Comparison of ENCODE assay signal across 8 cellular contexts in genomic region chr1:175887981-175888428, GRCh38.
DNase-seq lines count a peak whose midpoint lies in the region; ATAC-seq and TF ChIP-seq lines count a peak whose summit lies in the region.

No MANE protein-coding gene starts in this region.

- H3K27me3 Mint-ChIP-seq in activated CD4-positive, alpha-beta T cell treated with anti-CD3 and anti-CD28 coated beads for 36 hours: peaks cover 4% of the 10 kb centered on the region
- peaks cover 9% of the 10 kb centered on the region for H3K27me3 Mint-ChIP-seq in T-helper 17 cell
- H3K27me3 Mint-ChIP-seq in mesothelial cell of epicardium (ENCODE audit: low read depth): peaks cover 21% of the 10 kb centered on the region

- intact Hi-C loops in activated CD4-positive, alpha-beta T cell treated with anti-CD3 and anti-CD28 coated beads for 36 hours (cut with DNase I, micrococcal nuclease): no loop called here

- CTCF ChIA-PET in activated CD4-positive, alpha-beta T cell treated with anti-CD3 and anti-CD28 coated beads for 36 hours (lab: Charles Lee): interaction anchor here (0.8 to 1.4 kb wide), 3 partner anchors 9 to 187 kb away, joined by 4 to 5 read pairs (median 5); no protein-coding TSS in a partner anchor

- H3K27ac Mint-ChIP-seq in activated CD4-positive, alpha-beta T cell treated with anti-CD3 and anti-CD28 coated beads for 36 hours: no peak overlapping the region
- H3K27ac Mint-ChIP-seq in T-helper 17 cell (no peak overlapping the region), mesothelial cell of epicardium (no peak overlapping the region)

- DNase-seq in activated CD4-positive, alpha-beta T cell treated with anti-CD3 and anti-CD28 coated beads for 36 hours: peak; percentile 59
- no peak for DNase-seq in activated CD4-positive, alpha-beta T cell treated with anti-CD3 and anti-CD28 coated beads, Interleukin-2, amount 50 U/mL, for 4 hours
- peak; percentile 18 for DNase-seq in LNCaP clone FGC (ENCODE audit: low read depth)
- no peak for DNase-seq in T-helper 17 cell
- peak in 1 of 2 experiments; percentile 71 for DNase-seq in mesothelial cell of epicardium (ENCODE audit: low spot score in 2 of 2, unreplicated experiment in 2 of 2)
- peak; percentile 51 for DNase-seq in ureter (ENCODE audit: low spot score)

- no peaks in the 10 kb centered on the region for H3K36me3 Mint-ChIP-seq in activated CD4-positive, alpha-beta T cell treated with anti-CD3 and anti-CD28 coated beads for 36 hours (ENCODE audit: low read depth)
- H3K36me3 Mint-ChIP-seq in T-helper 17 cell (ENCODE audit: low read depth): no peaks in the 10 kb centered on the region
- no peaks in the 10 kb centered on the region for H3K36me3 Mint-ChIP-seq in mesothelial cell of epicardium

- H3K4me3 Mint-ChIP-seq in activated CD4-positive, alpha-beta T cell treated with anti-CD3 and anti-CD28 coated beads for 36 hours: no peak overlapping the region
- H3K4me3 Mint-ChIP-seq in T-helper 17 cell: no peak overlapping the region
- H3K4me3 Mint-ChIP-seq in mesothelial cell of epicardium: no peak overlapping the region

- no peaks in the 10 kb centered on the region for H3K9me3 Mint-ChIP-seq in activated CD4-positive, alpha-beta T cell treated with anti-CD3 and anti-CD28 coated beads for 36 hours (ENCODE audit: low read depth)
- no peaks in the 10 kb centered on the region for H3K9me3 Mint-ChIP-seq in mesothelial cell of epicardium

- no peaks in the 10 kb centered on the region for H3K4me1 Mint-ChIP-seq in activated CD4-positive, alpha-beta T cell treated with anti-CD3 and anti-CD28 coated beads for 36 hours
- H3K4me1 Mint-ChIP-seq in T-helper 17 cell: no peaks in the 10 kb centered on the region
- peaks cover 6% of the 10 kb centered on the region for H3K4me1 Mint-ChIP-seq in mesothelial cell of epicardium

- TF ChIP-seq CTCF in LNCaP clone FGC (IDR thresholded peaks at IDR 0.05; ENCODE audit: control insufficient read depth, extremely low read depth, insufficient read depth): peak; percentile 81
- peak; percentile 79 for TF ChIP-seq CTCF in mesothelial cell of epicardium (IDR thresholded peaks at IDR 0.05; ENCODE audit: unreplicated experiment)

- no peak overlapping the region for H3K4me3 ChIP-seq in LNCaP clone FGC (ENCODE audit: low read depth, low read length)

- no peaks in the 10 kb centered on the region for H3K9me3 ChIP-seq in T-helper 17 cell (ENCODE audit: control insufficient read depth, low read length, poor library complexity, severe bottlenecking)

- peak; percentile 87 for ATAC-seq in activated CD4-positive, alpha-beta T cell treated with anti-CD3 and anti-CD28 coated beads for 36 hours
- ATAC-seq in GM21786 (IDR thresholded peaks at IDR 0.05; ENCODE audit: unreplicated experiment) (peak; percentile 92), T-helper 17 cell (peak; percentile 44), esophagus mucosa (peak; percentile 78)

- POLR2A ChIA-PET in activated CD4-positive, alpha-beta T cell treated with anti-CD3 and anti-CD28 coated beads for 36 hours (lab: Charles Lee): no interaction called here

Comparison
In these comparisons a context has a peak if more than half of its experiments do, and no peak if none do; other contexts are left out.
1. DNase-seq: peak in activated CD4-positive, alpha-beta T cell treated with anti-CD3 and anti-CD28 coated beads for 36 hours (single experiment), LNCaP clone FGC (single experiment) and ureter (single experiment); none in activated CD4-positive, alpha-beta T cell treated with anti-CD3 and anti-CD28 coated beads, Interleukin-2, amount 50 U/mL, for 4 hours (0 of 2) and T-helper 17 cell (0 of 3).
2. Peak in every context shown above with its lines, with median percentiles within 50 percentile points of each other: ATAC-seq.